Comparison of ENCODE assay signal across 10 cellular contexts in genomic region chr1:85495556-85495955, GRCh38. TPM values are rescaled to one million over a fixed set of nuclear protein-coding genes. Genes with fewer than 3 reads are reported as not detected.
DNase-seq lines count a peak whose midpoint lies in the region; ATAC-seq and TF ChIP-seq lines count a peak whose summit lies in the region.
"Had no signal": no experiment of that assay in that cellular context is flagged by ENCODE, and none has a peak within 500 bp of the region (broad histone marks: within the 10 kb centered on the region; RNA-seq: fewer than 3 reads in every experiment).

No MANE protein-coding gene starts in this region.

- H3K27me3 ChIP-seq in SJCRH30 (no peaks in the 10 kb centered on the region), upper lobe of left lung (no peaks in the 10 kb centered on the region)

- intact Hi-C loops in left cardiac atrium (cut with DNase I) = no loop called here

- WGBS in upper lobe of left lung, 2 donors = 79 to 84% methylated on average over 6 of the region's 6 CpGs

- H3K27me3 Mint-ChIP-seq in activated naive CD8-positive, alpha-beta T cell treated with anti-CD3 and anti-CD28 coated beads, Interleukin-2, amount 50 U/mL, for 24 hours = peaks cover 3% of the 10 kb centered on the region
- H3K27me3 Mint-ChIP-seq: dendritic cell treated with granulocyte-macrophage colony-stimulating factor and Interleukin-4, amounts not matched to agents 40 ng/mL and 50 ng/mL, for 4 days had no signal

- H3K4me1 ChIP-seq in SJCRH30 = peaks cover 41% of the 10 kb centered on the region
- H3K4me1 ChIP-seq in upper lobe of left lung = no peaks in the 10 kb centered on the region

- no peak overlapping the region for H3K27ac Mint-ChIP-seq in activated naive CD8-positive, alpha-beta T cell treated with anti-CD3 and anti-CD28 coated beads, Interleukin-2, amount 50 U/mL, for 24 hours
- H3K27ac Mint-ChIP-seq: dendritic cell treated with granulocyte-macrophage colony-stimulating factor and Interleukin-4, amounts not matched to agents 40 ng/mL and 50 ng/mL, for 4 days had no signal

- H3K9me3 Mint-ChIP-seq in activated naive CD8-positive, alpha-beta T cell treated with anti-CD3 and anti-CD28 coated beads, Interleukin-2, amount 50 U/mL, for 24 hours = no peaks in the 10 kb centered on the region

- no peaks in the 10 kb centered on the region for H3K9me3 ChIP-seq in SJCRH30 (replicated peaks)
- H3K9me3 ChIP-seq in upper lobe of left lung = no peaks in the 10 kb centered on the region

- DNase-seq in HPDE6-E6E7 (ENCODE audit: extremely low spot score) = peak; percentile 74
- DNase-seq in SJCRH30 = peak; percentile 89 to 91
- peak; percentile 31 for DNase-seq in iPS-NIHi11 (ENCODE audit: low spot score)
- peak in 1 of 2 donors; percentile 75 for DNase-seq in upper lobe of left lung
- no peak for DNase-seq in activated naive CD8-positive, alpha-beta T cell treated with anti-CD3 and anti-CD28 coated beads, Interleukin-2, amount 50 U/mL, for 24 hours
- DNase-seq in dedifferentiated amniotic fluid mesenchymal stem cell (ENCODE audit: extremely low spot score) = no peak
- DNase-seq in left cardiac atrium = no peak
- DNase-seq: NCI-H1930 had no signal

- no peak for TF ChIP-seq CTCF in upper lobe of left lung (IDR thresholded peaks at IDR 0.05)

- no peaks in the 10 kb centered on the region for H3K36me3 Mint-ChIP-seq in activated naive CD8-positive, alpha-beta T cell treated with anti-CD3 and anti-CD28 coated beads, Interleukin-2, amount 50 U/mL, for 24 hours (ENCODE audit: low read depth)

- peak overlapping the region; percentile 37 for H3K4me3 ChIP-seq in SJCRH30
- H3K4me3 ChIP-seq in upper lobe of left lung = no peak overlapping the region

- ATAC-seq in upper lobe of left lung (ENCODE audit: low FRiP score in 2 of 2) (peak; percentile 32 to 63), HG02798 (IDR thresholded peaks at IDR 0.05; ENCODE audit: poor library complexity, unreplicated experiment) (no peak), left cardiac atrium (no peak)
- no peak for ATAC-seq in activated naive CD8-positive, alpha-beta T cell treated with anti-CD3 and anti-CD28 coated beads, Interleukin-2, amount 50 U/mL, for 24 hours

- H3K4me3 Mint-ChIP-seq in activated naive CD8-positive, alpha-beta T cell treated with anti-CD3 and anti-CD28 coated beads, Interleukin-2, amount 50 U/mL, for 24 hours = no peak overlapping the region
- H3K4me3 Mint-ChIP-seq: dendritic cell treated with granulocyte-macrophage colony-stimulating factor and Interleukin-4, amounts not matched to agents 40 ng/mL and 50 ng/mL, for 4 days had no signal

- no peaks in the 10 kb centered on the region for H3K36me3 ChIP-seq in SJCRH30
- H3K36me3 ChIP-seq in upper lobe of left lung = no peaks in the 10 kb centered on the region

- no peaks in the 10 kb centered on the region for H3K4me1 Mint-ChIP-seq in activated naive CD8-positive, alpha-beta T cell treated with anti-CD3 and anti-CD28 coated beads, Interleukin-2, amount 50 U/mL, for 24 hours

- TF ChIP-seq POLR2A in upper lobe of left lung (IDR thresholded peaks at IDR 0.05) = no peak

- H3K27ac ChIP-seq in SJCRH30 (peak overlapping the region; percentile 83), upper lobe of left lung (no peak overlapping the region)

- TF ChIP-seq EP300 in upper lobe of left lung (IDR thresholded peaks at IDR 0.05) = no peak

RNA-seq across cellular contexts. Expression of gene DDAH1, which starts 30.6 kb away (rescaled TPM):
- total RNA-seq in SJCRH30 (2014; rRNA removed; shearing (Covaris generic)) = 80.3 and 80.9 TPM in 2 replicates
- total RNA-seq in upper lobe of left lung (10 to 100 TPM; 24.1 to 78.8 (median 52.6) TPM), left cardiac atrium (10 to 100 TPM; 10.1 to 15.6 TPM)

Comparison
In these comparisons a context has a peak if more than half of its experiments do, and no peak if none do; other contexts are left out.
1. DNase-seq: peak in HPDE6-E6E7 (single experiment), SJCRH30 (2 of 2) and iPS-NIHi11 (single experiment); none in activated naive CD8-positive, alpha-beta T cell treated with anti-CD3 and anti-CD28 coated beads, Interleukin-2, amount 50 U/mL, for 24 hours (single experiment), dedifferentiated amniotic fluid mesenchymal stem cell (single experiment) and left cardiac atrium (single experiment).
2. ATAC-seq: peak in upper lobe of left lung (2 of 2); none in activated naive CD8-positive, alpha-beta T cell treated with anti-CD3 and anti-CD28 coated beads, Interleukin-2, amount 50 U/mL, for 24 hours (single experiment), HG02798 (single experiment) and left cardiac atrium (0 of 2).